ENCODE assay signal across 28 cellular contexts in genomic region chr10:75470901-75471300, GRCh38. TPM values are rescaled to one million over a fixed set of nuclear protein-coding genes. Genes with fewer than 3 reads are reported as not detected.
DNase-seq lines count a peak whose midpoint lies in the region; ATAC-seq and TF ChIP-seq lines count a peak whose summit lies in the region.
"Had no signal": no experiment of that assay in that cellular context is flagged by ENCODE, and none has a peak within 500 bp of the region (broad histone marks: within the 10 kb centered on the region; RNA-seq: fewer than 3 reads in every experiment).

No MANE protein-coding gene starts in this region.

- TF ChIP-seq CTCF in ovary (IDR thresholded peaks at IDR 0.05) (no peak), smooth muscle cell (IDR thresholded peaks at IDR 0.05; ENCODE audit: borderline replicate concordance, insufficient read depth, poor library complexity, severe bottlenecking) (no peak)

- H3K27me3 ChIP-seq in ovary (no peaks in the 10 kb centered on the region), smooth muscle cell (ENCODE audit: low read depth) (no peaks in the 10 kb centered on the region)
- H3K27me3 ChIP-seq: heart right ventricle, tibial nerve had no signal

- no peaks in the 10 kb centered on the region for H3F3A ChIP-seq in smooth muscle cell (ENCODE audit: low read depth)

- H3K9me3 ChIP-seq in ovary = no peaks in the 10 kb centered on the region
- H3K9me3 ChIP-seq in smooth muscle cell (replicated peaks; ENCODE audit: low read depth) = no peaks in the 10 kb centered on the region
- H3K9me3 ChIP-seq: SK-N-SH, tibial nerve had no signal

- H4K20me1 ChIP-seq in smooth muscle cell (ENCODE audit: low read depth) = no peaks in the 10 kb centered on the region

- TF ChIP-seq EP300 in ovary (IDR thresholded peaks at IDR 0.05) = no peak

- DNase-seq in AG20443 (ENCODE audit: low spot score) (peak; percentile 68), GM04504 (ENCODE audit: low read depth) (peak; percentile 40), fibroblast of the conjunctiva (ENCODE audit: low read depth) (peak; percentile 22), ovary (peak in 4 of 5 donors; percentile 37 to 44 (median 44)), smooth muscle cell (lab: John Stamatoyannopoulos, UW; ENCODE audit: unreplicated experiment) (no peak), erythroblast (lab: John Stamatoyannopoulos, UW) (no peak)
- DNase-seq in activated T-cell treated with anti-CD3 and anti-CD28 coated beads, Interleukin-2, amount 50 U/mL, for 1 hour = no peak
- DNase-seq: ACHN; activated CD4-positive, alpha-beta T cell treated with anti-CD3 and anti-CD28 coated beads for 36 hours; activated CD8-positive, alpha-beta T cell treated with anti-CD3 and anti-CD28 coated beads, Interleukin-2, amount 10 ng/mL, durations not matched to agents 7 days and 5 days; activated gamma-delta T cell treated with Interleukin-2 at 50 U/mL for 16 hours; activated T-cell treated with anti-CD3 and anti-CD28 coated beads for 4 hours; C1 segment of cervical spinal cord; dermis blood vessel endothelial cell; heart right ventricle; mesendoderm; MM.1S; naive B cell; NCI-H1436 treated with DMSO at 0.1 percent for 48 hours; NCI-H446; occipital lobe; SK-N-SH; small intestine; stimulated activated CD4-positive, alpha-beta T cell treated with anti-CD3 and anti-CD28 coated beads, Interleukin-2, amount 100 ng/mL, for 24 hours; T-helper 2 cell had no signal

- ATAC-seq in HG03442 (IDR thresholded peaks at IDR 0.05; ENCODE audit: unreplicated experiment) = no peak
- ATAC-seq: activated CD4-positive, alpha-beta T cell treated with anti-CD3 and anti-CD28 coated beads for 36 hours; activated CD8-positive, alpha-beta T cell treated with anti-CD3 and anti-CD28 coated beads, Interleukin-2, amount 10 ng/mL, durations not matched to agents 7 days and 5 days had no signal

- H3K27ac ChIP-seq in ovary (no peak overlapping the region), smooth muscle cell (ENCODE audit: low read depth) (no peak overlapping the region)
- H3K27ac ChIP-seq: heart right ventricle, KMS-11 had no signal

- TF ChIP-seq POLR2A in ovary (IDR thresholded peaks at IDR 0.05) (no peak), erythroblast (IDR thresholded peaks at IDR 0.05; ENCODE audit: low read length) (no peak)

- no peak overlapping the region for H3K4me2 ChIP-seq in smooth muscle cell
- H3K4me2 ChIP-seq: KMS-11, SK-N-SH had no signal

- no peak overlapping the region for H3K9ac ChIP-seq in smooth muscle cell (ENCODE audit: low read depth)
- H3K9ac ChIP-seq: KMS-11, SK-N-SH had no signal

- H3K4me3 ChIP-seq in ovary (no peak overlapping the region), smooth muscle cell (no peak overlapping the region)
- H3K4me3 ChIP-seq: heart right ventricle, tibial nerve had no signal

- intact Hi-C loops in ovary (cut with DNase I) = no loop called here

- peaks cover 11% of the 10 kb centered on the region for H3K4me1 ChIP-seq in ovary (ENCODE audit: insufficient read depth)
- no peaks in the 10 kb centered on the region for H3K4me1 ChIP-seq in smooth muscle cell (ENCODE audit: low read depth)

- 16 to 30% (median 26%) methylated on average over 4 of the region's 4 CpGs for WGBS in ovary, 3 donors
- WGBS in smooth muscle cell (ENCODE audit: low lambda C conversion rate) = 55% methylated on average over 4 of the region's 4 CpGs

- no peaks in the 10 kb centered on the region for H3K79me2 ChIP-seq in smooth muscle cell (ENCODE audit: low read depth)

- no peaks in the 10 kb centered on the region for H3K36me3 ChIP-seq in ovary
- H3K36me3 ChIP-seq in smooth muscle cell (ENCODE audit: low read depth) = no peaks in the 10 kb centered on the region
- H3K36me3 ChIP-seq: heart right ventricle had no signal

- no peak overlapping the region for H2AFZ ChIP-seq in smooth muscle cell (ENCODE audit: low read depth)

RNA-seq across cellular contexts. Expression of gene LRMDA, which starts 39.5 kb away (rescaled TPM):
- total RNA-seq in ovary (10 to 100 TPM; 14.8 to 30.7 (median 22.9) TPM), smooth muscle cell (1.5 and 87.4 TPM in 2 replicates)
- polyA plus RNA-seq in ovary (10 to 100 TPM; 20.6 to 25.9 TPM), smooth muscle cell (1.6 and 2.0 TPM in 2 replicates)
- total RNA-seq: activated CD4-positive, alpha-beta T cell treated with anti-CD3 and anti-CD28 coated beads for 36 hours; activated CD8-positive, alpha-beta T cell treated with anti-CD3 and anti-CD28 coated beads, Interleukin-2, amount 10 ng/mL, durations not matched to agents 7 days and 5 days had no signal

Comparison
In these comparisons a context has a peak if more than half of its experiments do, and no peak if none do; other contexts are left out.
1. DNase-seq: peak in AG20443 (single experiment), GM04504 (single experiment), fibroblast of the conjunctiva (single experiment) and ovary (4 of 5); none in smooth muscle cell (single experiment), erythroblast (0 of 2) and activated T-cell treated with anti-CD3 and anti-CD28 coated beads, Interleukin-2, amount 50 U/mL, for 1 hour (single experiment).